Comparison of ENCODE assay signal across 8 cellular contexts in genomic region chr15:61227269-61228024, GRCh38. TPM values are rescaled to one million over a fixed set of nuclear protein-coding genes. Genes with fewer than 3 reads are reported as not detected.
DNase-seq lines count a peak whose midpoint lies in the region; ATAC-seq and TF ChIP-seq lines count a peak whose summit lies in the region.

No MANE protein-coding gene starts in this region.

- DNase-seq in DMS53 (lab: John Stamatoyannopoulos, UW) (peak; percentile 59), MG63 (peak; percentile 30), breast epithelium (ENCODE audit: low spot score in 2 of 2) (peak in 1 of 2 donors; percentile 25), islet precursor cell (peak; percentile 90), midbrain (lab: John Stamatoyannopoulos, UW) (no peak)

- H3K4me1 Mint-ChIP-seq in stimulated activated memory B cell treated with anti-CD40 and anti-IgM and Interleukin-4, amounts not matched to agents 10 μg/mL and 1 μg/mL and 100 μg/mL, for 72 hours: peaks cover 9% of the 10 kb centered on the region

- H3K27ac ChIP-seq in breast epithelium: peak overlapping the region; percentile 56 to 75

- H3K36me3 ChIP-seq in MG63: no peaks in the 10 kb centered on the region
- no peaks in the 10 kb centered on the region for H3K36me3 ChIP-seq in breast epithelium

- TF ChIP-seq CTCF in breast epithelium (IDR thresholded peaks at IDR 0.05): no peak

- no peak overlapping the region for H3K27ac Mint-ChIP-seq in stimulated activated memory B cell treated with anti-CD40 and anti-IgM and Interleukin-4, amounts not matched to agents 10 μg/mL and 1 μg/mL and 100 μg/mL, for 72 hours

- H3K27me3 ChIP-seq in MG63 (peaks cover 20% of the 10 kb centered on the region), breast epithelium (no peaks in the 10 kb centered on the region)

- TF ChIP-seq POLR2A in breast epithelium (IDR thresholded peaks at IDR 0.05): no peak

- H3K9me3 ChIP-seq in MG63: no peaks in the 10 kb centered on the region
- no peaks in the 10 kb centered on the region for H3K9me3 ChIP-seq in breast epithelium

- intact Hi-C loops in breast epithelium (cut with DNase I; ENCODE audit: low total_unique reads): no loop called here

- H3K4me3 ChIP-seq in MG63 (peak overlapping the region; percentile 60), breast epithelium (peak overlapping the region; percentile 72 to 80 (median 80))

- no peaks in the 10 kb centered on the region for H3K9me3 Mint-ChIP-seq in stimulated activated memory B cell treated with anti-CD40 and anti-IgM and Interleukin-4, amounts not matched to agents 10 μg/mL and 1 μg/mL and 100 μg/mL, for 72 hours

- peaks cover 0 to 8% of the 10 kb centered on the region in 2 donors for H3K4me1 ChIP-seq in breast epithelium

- H3K27me3 Mint-ChIP-seq in stimulated activated memory B cell treated with anti-CD40 and anti-IgM and Interleukin-4, amounts not matched to agents 10 μg/mL and 1 μg/mL and 100 μg/mL, for 72 hours: peaks cover 39% of the 10 kb centered on the region

- no peaks in the 10 kb centered on the region for H3K36me3 Mint-ChIP-seq in stimulated activated memory B cell treated with anti-CD40 and anti-IgM and Interleukin-4, amounts not matched to agents 10 μg/mL and 1 μg/mL and 100 μg/mL, for 72 hours

- ATAC-seq in stimulated activated memory B cell treated with anti-CD40 and anti-IgM and Interleukin-4, amounts not matched to agents 10 μg/mL and 1 μg/mL and 100 μg/mL, for 72 hours: no peak
- ATAC-seq in HG02973 (IDR thresholded peaks at IDR 0.05; ENCODE audit: unreplicated experiment): no peak
- ATAC-seq in HG03378 (IDR thresholded peaks at IDR 0.05; ENCODE audit: unreplicated experiment): no peak

- H3K4me3 Mint-ChIP-seq in stimulated activated memory B cell treated with anti-CD40 and anti-IgM and Interleukin-4, amounts not matched to agents 10 μg/mL and 1 μg/mL and 100 μg/mL, for 72 hours: peak overlapping the region; percentile 15

RNA-seq across cellular contexts. Expression of gene RORA, which starts 1.7 kb away (rescaled TPM):
- 0.82 and 5.5 TPM in 2 replicates for total RNA-seq in MG63 (2014; rRNA removed; shearing (Covaris generic); ENCODE audit: low replicate concordance)
- 10 to 100 TPM; 44.6 to 59.6 (median 53.4) TPM for total RNA-seq in breast epithelium
